11 cellular contexts compared by ENCODE assay signal in the genomic region with DNA sequence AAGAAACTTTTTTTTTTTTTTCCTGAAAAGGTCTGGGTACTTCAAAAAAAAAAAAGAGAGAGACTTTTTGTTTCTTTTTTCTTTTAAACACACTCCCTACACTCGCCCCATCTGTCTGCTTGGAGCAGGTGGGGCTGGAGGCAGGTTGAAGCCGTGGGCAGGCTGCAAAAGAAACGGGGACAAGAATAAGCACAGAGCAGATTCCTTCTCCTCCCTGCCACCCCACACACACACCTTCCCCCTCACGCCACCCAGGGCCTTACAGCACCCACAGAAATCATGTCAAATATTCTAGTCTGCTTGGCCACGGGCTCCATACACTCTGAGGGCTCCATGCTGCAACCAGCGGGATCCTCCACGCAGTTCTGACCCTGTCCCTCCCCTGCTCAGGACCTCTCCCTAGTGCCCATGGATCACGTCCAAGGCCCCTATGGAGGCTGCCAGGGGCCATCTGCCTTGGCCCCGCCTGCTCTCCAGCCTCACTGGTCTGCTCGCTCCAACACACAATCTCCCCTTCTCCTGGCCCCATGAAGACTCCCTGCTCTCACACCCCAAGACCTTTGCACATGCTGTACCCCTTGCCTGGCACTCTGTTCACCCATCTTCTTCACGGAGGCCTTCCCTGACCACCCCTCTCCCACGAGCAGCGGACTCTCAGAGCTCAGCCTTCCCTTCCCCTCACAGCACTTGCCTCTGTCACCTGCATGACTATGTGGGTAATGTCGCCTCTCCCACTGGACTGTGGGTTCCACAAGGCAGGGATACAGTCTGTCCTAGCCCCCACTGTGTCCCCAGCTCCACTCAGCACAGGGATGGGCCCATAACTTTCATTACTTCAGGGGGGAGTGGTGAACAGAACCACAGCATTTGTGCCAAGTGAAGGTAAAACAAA. TPM values are rescaled to one million over a fixed set of nuclear protein-coding genes. Genes with fewer than 3 reads are reported as not detected.
A peak's percentile ranks its signal among the peaks of the same experiment; 100 is the strongest.
DNase-seq lines count a peak whose midpoint lies in the region; ATAC-seq and TF ChIP-seq lines count a peak whose summit lies in the region.
"Had no signal": no experiment of that assay in that cellular context is flagged by ENCODE, and none has a peak within 500 bp of the region (broad histone marks: within the 10 kb centered on the region; RNA-seq: fewer than 3 reads in every experiment).

No MANE protein-coding gene starts in this region.

- no peaks in the 10 kb centered on the region for H3K9me3 ChIP-seq in OCI-LY1 (ENCODE audit: low read length)
- no peaks in the 10 kb centered on the region for H3K9me3 ChIP-seq in endocrine pancreas (ENCODE audit: control insufficient read depth, low read length)
- H3K9me3 ChIP-seq in neutrophil, result no peaks in the 10 kb centered on the region
- no peaks in the 10 kb centered on the region for H3K9me3 ChIP-seq in HAP-1
- no peaks in the 10 kb centered on the region for H3K9me3 ChIP-seq in lower lobe of right lung

- intact Hi-C loops in lower lobe of right lung (cut with DNase I), result no loop called here

- no peaks in the 10 kb centered on the region for H3K27me3 ChIP-seq in OCI-LY1 (ENCODE audit: insufficient read depth, low read length)
- no peaks in the 10 kb centered on the region for H3K27me3 ChIP-seq in endocrine pancreas (ENCODE audit: control insufficient read depth, insufficient read depth, low read length)
- no peaks in the 10 kb centered on the region for H3K27me3 ChIP-seq in neutrophil
- no peaks in the 10 kb centered on the region for H3K27me3 ChIP-seq in HAP-1 (ENCODE audit: low read depth)
- H3K27me3 ChIP-seq in lower lobe of right lung (ENCODE audit: low read depth), result no peaks in the 10 kb centered on the region

- H3K4me3 ChIP-seq in OCI-LY1 (ENCODE audit: low read depth, low read length, poor library complexity, severe bottlenecking), result no peak overlapping the region
- no peak overlapping the region for H3K4me3 ChIP-seq in endocrine pancreas (ENCODE audit: control insufficient read depth, insufficient read depth, low read length)
- H3K4me3 ChIP-seq in neutrophil (ENCODE audit: low read depth in 1 of 2, low read length in 1 of 2), result no peak overlapping the region
- no peak overlapping the region for H3K4me3 ChIP-seq in HAP-1
- no peak overlapping the region for H3K4me3 ChIP-seq in lower lobe of right lung
- H3K4me3 ChIP-seq: SK-N-MC had no signal

- in situ Hi-C loops in HAP-1 (cut with MboI; ENCODE audit: low sequenced_read_pairs), result no loop called here

- TF ChIP-seq CTCF in OCI-LY1 (IDR thresholded peaks at IDR 0.05; ENCODE audit: low read length) (no peak), neutrophil (IDR thresholded peaks at IDR 0.05) (no peak), lower lobe of right lung (IDR thresholded peaks at IDR 0.05) (no peak)

- no peaks in the 10 kb centered on the region for H4K20me1 ChIP-seq in OCI-LY1 (ENCODE audit: insufficient read depth, low read length)

- H3K9me2 ChIP-seq in OCI-LY1 (ENCODE audit: low read depth, low read length), result no peaks in the 10 kb centered on the region

- DNase-seq in DMS 273 treated with DMSO at 0.1 percent for 48 hours (lab: John Stamatoyannopoulos, UW), result peak; percentile 18
- DNase-seq in HAP-1 (ENCODE audit: low spot score in 2 of 2), result no peak
- DNase-seq in NCI-H2196 treated with DMSO at 0.1 percent for 48 hours (lab: John Stamatoyannopoulos, UW; ENCODE audit: unreplicated experiment), result no peak
- DNase-seq in lower lobe of right lung, result no peak
- DNase-seq: DMS153; stimulated activated CD4-positive, alpha-beta T cell treated with anti-CD3 and anti-CD28 coated beads, Interleukin-12 subunit alpha, Interleukin-12 subunit beta, amount 100 ng/mL, for 4 hours had no signal

- no peak overlapping the region for H2AFZ ChIP-seq in OCI-LY1 (ENCODE audit: low read length)

- peaks cover 78% of the 10 kb centered on the region for H3K79me2 ChIP-seq in OCI-LY1 (ENCODE audit: insufficient read depth, low read length)

- H3K9ac ChIP-seq in OCI-LY1 (ENCODE audit: low read length) (no peak overlapping the region; the same call in 1 of the 2 replicates), endocrine pancreas (ENCODE audit: control insufficient read depth, insufficient read depth, low read length) (peak overlapping the region; percentile 10)

- H3K4me1 ChIP-seq in OCI-LY1 (ENCODE audit: insufficient read depth, low read length, severe bottlenecking) (peaks cover 41% of the 10 kb centered on the region), endocrine pancreas (ENCODE audit: control insufficient read depth, insufficient read depth, low read length) (no peaks in the 10 kb centered on the region), neutrophil (ENCODE audit: control insufficient read depth in 1 of 2, insufficient read depth in 1 of 2, low read depth in 1 of 2, low read length in 1 of 2) (peaks cover 9 to 11% of the 10 kb centered on the region in 2 experiments), HAP-1 (no peaks in the 10 kb centered on the region), lower lobe of right lung (peaks cover 26% of the 10 kb centered on the region)

- H3K36me3 ChIP-seq in OCI-LY1 (ENCODE audit: insufficient read depth, low read length) (peaks cover 23% of the 10 kb centered on the region), endocrine pancreas (ENCODE audit: control insufficient read depth, insufficient read depth, low read length) (no peaks in the 10 kb centered on the region), neutrophil (peaks cover 24% of the 10 kb centered on the region), HAP-1 (replicated peaks) (peaks cover 8% of the 10 kb centered on the region; the same call in 1 of the 2 replicates), lower lobe of right lung (peaks cover 5% of the 10 kb centered on the region)

- no peak overlapping the region; the same call in 1 of the 2 replicates for H3K4me2 ChIP-seq in OCI-LY1 (ENCODE audit: low read length)

- H3K27ac ChIP-seq in OCI-LY1 (ENCODE audit: low read depth, low read length, poor library complexity, severe bottlenecking) (peak overlapping the region; percentile 70), neutrophil (peak overlapping the region; percentile 2), lower lobe of right lung (no peak overlapping the region)
- H3K27ac ChIP-seq: SK-N-MC had no signal

- ATAC-seq in HG03378 (IDR thresholded peaks at IDR 0.05; ENCODE audit: unreplicated experiment) (no peak), lower lobe of right lung (no peak)

- H3F3A ChIP-seq in OCI-LY1 (ENCODE audit: insufficient read depth, low read length), result no peaks in the 10 kb centered on the region

RNA-seq across cellular contexts. Expression of gene AKT2, which starts 11.4 kb away (rescaled TPM):
- total RNA-seq in lower lobe of right lung, result 102 TPM

RNA-seq across cellular contexts. Expression of gene CCNP, which starts 47.2 kb away (rescaled TPM):
- total RNA-seq in lower lobe of right lung, result not detected

RNA-seq across cellular contexts. Expression of gene TTC9B, which starts 55.5 kb away (rescaled TPM):
- total RNA-seq in lower lobe of right lung, result not detected
